ENCODE assay signal across 13 cellular contexts in the genomic region with DNA sequence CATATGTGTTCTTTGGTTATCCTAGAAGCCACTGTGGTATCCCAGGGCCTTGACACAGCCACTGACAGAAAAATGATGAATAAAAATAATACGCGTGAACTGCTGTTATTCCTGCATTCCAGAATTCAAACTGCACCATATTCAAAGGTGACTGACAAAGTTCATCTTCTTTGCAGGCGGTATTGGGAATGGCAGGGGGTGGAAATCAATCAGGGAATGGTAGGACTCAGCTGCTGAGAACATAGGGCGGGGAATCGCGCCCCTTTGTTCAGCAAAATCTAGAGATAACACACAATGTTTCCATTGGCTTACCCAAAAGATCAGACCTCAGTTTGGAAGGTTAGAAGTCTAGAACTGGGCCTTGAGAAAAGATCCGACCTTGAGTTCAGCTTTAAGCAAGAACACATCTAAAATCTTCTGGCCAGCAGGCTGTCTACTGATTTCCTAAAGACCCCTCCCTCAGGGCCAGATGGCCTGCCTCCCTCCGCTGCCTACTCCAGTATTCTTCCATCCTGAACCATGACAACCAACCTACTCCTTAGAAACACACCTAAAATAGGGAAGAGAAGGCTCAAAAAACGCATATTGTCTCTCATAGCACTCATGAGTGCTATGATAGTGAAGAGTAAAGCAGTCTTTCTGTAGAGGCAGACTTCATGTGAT. TPM values are rescaled to one million over a fixed set of nuclear protein-coding genes. Genes with fewer than 3 reads are reported as not detected.
DNase-seq lines count a peak whose midpoint lies in the region; ATAC-seq, FAIRE-seq and TF ChIP-seq lines count a peak whose summit lies in the region.
"Had no signal": no experiment of that assay in that cellular context is flagged by ENCODE, and none has a peak within 500 bp of the region (broad histone marks: within the 10 kb centered on the region; RNA-seq: fewer than 3 reads in every experiment).

No MANE protein-coding gene starts in this region.

- 86% methylated on average over 9 of the region's 9 CpGs for WGBS in HepG2 (ENCODE audit: low lambda C conversion rate)
- WGBS in right lobe of liver (ENCODE audit: insufficient coverage, low coverage, low lambda C conversion rate, missing lambda C conversion rate): 93% methylated on average over 6 of the region's 9 CpGs

- H3K36me3 ChIP-seq in HepG2 (replicated peaks in 1 of 2; ENCODE audit: control insufficient read depth in 1 of 2, insufficient read depth in 2 of 2, low read length in 2 of 2): no peaks in the 10 kb centered on the region
- no peaks in the 10 kb centered on the region for H3K36me3 ChIP-seq in right lobe of liver
- no peaks in the 10 kb centered on the region for H3K36me3 ChIP-seq in keratinocyte (ENCODE audit: control insufficient read depth in 2 of 2, extremely low read depth in 1 of 2, insufficient read depth in 2 of 2, low read length in 2 of 2)
- H3K36me3 ChIP-seq: vagina had no signal

- dilution Hi-C loops in keratinocyte (cut with MboI; ENCODE audit: extremely low pct_ligation_motif_present, low sequenced_read_pairs): no loop called here

- H3K27ac ChIP-seq in HepG2 (ENCODE audit: extremely low read length, insufficient read depth, low read length) (no peak overlapping the region), right lobe of liver (no peak overlapping the region), keratinocyte (ENCODE audit: control insufficient read depth, insufficient read depth, low read length) (no peak overlapping the region)
- H3K27ac ChIP-seq: KMS-11, vagina had no signal

- H3K9me3 ChIP-seq in HepG2 (ENCODE audit: low read length) (no peaks in the 10 kb centered on the region), right lobe of liver (no peaks in the 10 kb centered on the region), keratinocyte (ENCODE audit: control insufficient read depth, low read depth, low read length) (no peaks in the 10 kb centered on the region)
- H3K9me3 ChIP-seq: vagina had no signal

- in situ Hi-C loops in HepG2 (cut with HindIII; ENCODE audit: extremely low pct_ligation_motif_present, low pct_unique_long_range_greater_than_20kb): no loop called here

- H3K27me3 ChIP-seq in HepG2 (ENCODE audit: control insufficient read depth in 1 of 2, insufficient read depth in 2 of 2, low read length in 2 of 2) (no peaks in the 10 kb centered on the region; a peak in 1 of 5 replicates), right lobe of liver (no peaks in the 10 kb centered on the region), keratinocyte (ENCODE audit: control insufficient read depth, extremely low read depth, insufficient read depth, low read length) (no peaks in the 10 kb centered on the region)
- H3K27me3 ChIP-seq: vagina had no signal

- H3K36me3 Mint-ChIP-seq in activated CD8-positive, alpha-beta T cell treated with anti-CD3 and anti-CD28 coated beads, Interleukin-2, amount 10 ng/mL, durations not matched to agents 7 days and 5 days (ENCODE audit: low read depth): peaks cover 8% of the 10 kb centered on the region

- H3K9ac ChIP-seq in HepG2 (ENCODE audit: insufficient read depth, low read depth, low read length) (no peak overlapping the region), keratinocyte (ENCODE audit: control insufficient read depth, extremely low read depth, insufficient read depth, low read length) (no peak overlapping the region)
- H3K9ac ChIP-seq: KMS-11 had no signal

- intact Hi-C loops in HepG2 (cut with micrococcal nuclease; ENCODE audit: unreplicated experiment): no loop called here
- intact Hi-C loops in right lobe of liver (cut with DNase I): no loop called here

- no peaks in the 10 kb centered on the region for H3K9me3 Mint-ChIP-seq in activated CD8-positive, alpha-beta T cell treated with anti-CD3 and anti-CD28 coated beads, Interleukin-2, amount 10 ng/mL, durations not matched to agents 7 days and 5 days (ENCODE audit: insufficient read depth)

- no peak for TF ChIP-seq CTCF in HepG2 (CRISPR knock-in tag; IDR thresholded peaks at IDR 0.05)
- no peak for TF ChIP-seq CTCF in right lobe of liver (IDR thresholded peaks at IDR 0.05)
- no peak for TF ChIP-seq CTCF in keratinocyte (optimal IDR thresholded peaks at IDR 0.05 in 1 of 3, IDR thresholded peaks at IDR 0.05 in 1 of 3, conservative IDR thresholded peaks at IDR 0.05 in 1 of 3; ENCODE audit: extremely low read depth in 1 of 3, insufficient read depth in 2 of 3, low read length in 3 of 3)

- H3K4me1 Mint-ChIP-seq in activated CD8-positive, alpha-beta T cell treated with anti-CD3 and anti-CD28 coated beads, Interleukin-2, amount 10 ng/mL, durations not matched to agents 7 days and 5 days (ENCODE audit: low read depth): peaks cover 84% of the 10 kb centered on the region

- H3K4me3 Mint-ChIP-seq in activated CD8-positive, alpha-beta T cell treated with anti-CD3 and anti-CD28 coated beads, Interleukin-2, amount 10 ng/mL, durations not matched to agents 7 days and 5 days: peak overlapping the region; percentile 74

- H2AFZ ChIP-seq in HepG2 (ENCODE audit: low read length) (no peak overlapping the region), keratinocyte (ENCODE audit: control insufficient read depth, low read length) (no peak overlapping the region)

- peak overlapping the region; percentile 87 for H3K27ac Mint-ChIP-seq in activated CD8-positive, alpha-beta T cell treated with anti-CD3 and anti-CD28 coated beads, Interleukin-2, amount 10 ng/mL, durations not matched to agents 7 days and 5 days
- H3K27ac Mint-ChIP-seq: CD14-positive monocyte had no signal

- H3K4me3 ChIP-seq in HepG2 (replicated peaks in 1 of 3; ENCODE audit: insufficient read depth in 1 of 3, low read depth in 2 of 3, low read length in 3 of 3): no peak overlapping the region
- no peak overlapping the region for H3K4me3 ChIP-seq in right lobe of liver
- H3K4me3 ChIP-seq in keratinocyte (ENCODE audit: control insufficient read depth in 2 of 3, extremely low read depth in 1 of 3, insufficient read depth in 2 of 3, low read depth in 1 of 3, low read length in 3 of 3): no peak overlapping the region

- no peaks in the 10 kb centered on the region for H3K27me3 Mint-ChIP-seq in activated CD8-positive, alpha-beta T cell treated with anti-CD3 and anti-CD28 coated beads, Interleukin-2, amount 10 ng/mL, durations not matched to agents 7 days and 5 days (ENCODE audit: low read depth)

- CTCF ChIA-PET in HepG2 (lab: Yijun Ruan, JAX; ENCODE audit: low intra/inter-chr PET ratio, low total read pairs): no interaction called here
- CTCF ChIA-PET in activated CD8-positive, alpha-beta T cell treated with anti-CD3 and anti-CD28 coated beads, Interleukin-2, amount 10 ng/mL, durations not matched to agents 7 days and 5 days (lab: Charles Lee): interaction anchor here (1.5 to 1.8 kb wide), 2 partner anchors 29 to 77 kb away, joined by 4 read pairs; a partner anchor contains a TSS

- no TSS peak for BruUV-seq in HepG2 (replicated peaks; lab: Mats Ljungman, UMichigan)

- H3K4me2 ChIP-seq in HepG2 (ENCODE audit: low read depth, low read length) (0 out of 2 replicates have a peak overlapping the region, but pooled peaks have one; percentile 33), keratinocyte (ENCODE audit: control insufficient read depth, extremely low read depth, insufficient read depth, low read depth, low read length) (no peak overlapping the region)
- H3K4me2 ChIP-seq: KMS-11 had no signal

- TF ChIP-seq EP300 in HepG2 (IDR thresholded peaks at IDR 0.05; ENCODE audit: low read depth in 2 of 2, low read length in 2 of 2) (no peak), HepG2 (CRISPR knock-in tag; IDR thresholded peaks at IDR 0.05; ENCODE audit: borderline replicate concordance) (no peak)

- no peak for DNase-seq in HepG2 (ENCODE audit: low spot score)
- no peak for DNase-seq in right lobe of liver
- no peak for DNase-seq in activated CD8-positive, alpha-beta T cell treated with anti-CD3 and anti-CD28 coated beads, Interleukin-2, amount 10 ng/mL, durations not matched to agents 7 days and 5 days
- DNase-seq in keratinocyte (ENCODE audit: low read depth, low spot score): no peak
- DNase-seq in GF-D8 (lab: John Stamatoyannopoulos, UW): no peak
- DNase-seq: amniotic stem cell, Right ventricle myocardium superior had no signal

- ATAC-seq in HepG2 (no peak), right lobe of liver (no peak), GM18868 (IDR thresholded peaks at IDR 0.05; ENCODE audit: unreplicated experiment) (no peak), GM18858 (IDR thresholded peaks at IDR 0.05; ENCODE audit: unreplicated experiment) (no peak), GM21526 (IDR thresholded peaks at IDR 0.05; ENCODE audit: low FRiP score, unreplicated experiment) (no peak)
- no peak for ATAC-seq in activated CD8-positive, alpha-beta T cell treated with anti-CD3 and anti-CD28 coated beads, Interleukin-2, amount 10 ng/mL, durations not matched to agents 7 days and 5 days

- TF ChIP-seq RAD21 in HepG2 (CRISPR knock-in tag; IDR thresholded peaks at IDR 0.05): no peak

- H4K20me1 ChIP-seq in HepG2 (ENCODE audit: insufficient read depth, low read length): no peaks in the 10 kb centered on the region
- no peaks in the 10 kb centered on the region for H4K20me1 ChIP-seq in keratinocyte (ENCODE audit: control insufficient read depth, extremely low read depth, insufficient read depth, low read length)

- H3K9me1 ChIP-seq in keratinocyte (ENCODE audit: control insufficient read depth, extremely low read depth, insufficient read depth, low read length): no peaks in the 10 kb centered on the region

- H3K4me1 ChIP-seq in HepG2 (ENCODE audit: insufficient read depth, low read length) (peaks cover 16% of the 10 kb centered on the region), right lobe of liver (peaks cover 0 to 10% (median 0%) of the 10 kb centered on the region in 4 donors), keratinocyte (ENCODE audit: control insufficient read depth, extremely low read depth, insufficient read depth, low read length) (peaks cover 13% of the 10 kb centered on the region)

- POLR2A ChIA-PET in HepG2 (lab: Yijun Ruan, JAX): no interaction called here
- POLR2A ChIA-PET in activated CD8-positive, alpha-beta T cell treated with anti-CD3 and anti-CD28 coated beads, Interleukin-2, amount 10 ng/mL, durations not matched to agents 7 days and 5 days (lab: Charles Lee): interaction anchor here (0.7 kb wide), 1 partner anchor 34 kb away, joined by 4 read pairs; a partner anchor contains a TSS

- TF ChIP-seq POLR2A in HepG2 (IDR thresholded peaks at IDR 0.05; ENCODE audit: insufficient read depth in 1 of 2, low read depth in 2 of 2, low read length in 2 of 2) (no peak), right lobe of liver (IDR thresholded peaks at IDR 0.05) (no peak)

- H3K79me2 ChIP-seq in HepG2 (ENCODE audit: insufficient read depth, low read length): no peaks in the 10 kb centered on the region
- no peaks in the 10 kb centered on the region for H3K79me2 ChIP-seq in keratinocyte (ENCODE audit: control insufficient read depth, insufficient read depth, low read length)

- FAIRE-seq in HepG2 (lab: Jason Lieb, UNC) (no peak), keratinocyte (lab: Jason Lieb, UNC) (peak; percentile 55)

RNA-seq across cellular contexts. Expression of a gene that starts 34.1 kb away (rescaled TPM):
- total RNA-seq in HepG2 (2016; rRNA removed; fragmentation: Illumina TruSeq; extraction: Trizol) (2.5 and 3.9 TPM in 2 replicates), right lobe of liver (under 1 TPM; 0.37 to 0.90 (median 0.48) TPM)
- total RNA-seq in HepG2 (2016; cell fraction: cytosol; rRNA removed; fragmentation: Illumina TruSeq; extraction: Trizol; ENCODE audit: low read depth): 0.71 TPM in 2 replicates
- total RNA-seq in HepG2 (2016; cell fraction: insoluble cytoplasmic fraction; rRNA removed; fragmentation: Illumina TruSeq; extraction: Trizol): 2.2 and 3.5 TPM in 2 replicates
- total RNA-seq in HepG2 (2016; cell fraction: membrane; rRNA removed; fragmentation: Illumina TruSeq; extraction: Trizol): 2.5 and 3.2 TPM in 2 replicates
- 4.4 and 5.2 TPM in 2 replicates for total RNA-seq in HepG2 (2016; cell fraction: nucleus; rRNA removed; fragmentation: Illumina TruSeq; extraction: Trizol)
- polyA plus RNA-seq in HepG2 (2011; rRNA removed) (1.1 and 1.4 TPM in 2 replicates), keratinocyte (2.4 to 4.9 TPM (median 2.9 TPM) in 3 replicates)
- 1.0 and 1.1 TPM in 2 replicates for polyA plus RNA-seq in HepG2 (2011; cell fraction: cytosol; rRNA removed)
- polyA plus RNA-seq in HepG2 (2011; cell fraction: nucleus; rRNA removed): 3.4 and 3.9 TPM in 2 replicates
- polyA plus RNA-seq in HepG2 (2012): 2.0 and 2.1 TPM in 2 replicates
- 0.42 and 0.75 TPM in 2 replicates for polyA plus RNA-seq in HepG2 (2016; cell fraction: cytosol; fragmentation: Illumina TruSeq; extraction: Trizol; ENCODE audit: low read depth)
- polyA plus RNA-seq in HepG2 (2016; cell fraction: insoluble cytoplasmic fraction; fragmentation: Illumina TruSeq; extraction: Trizol; ENCODE audit: low read depth): 2.5 and 3.0 TPM in 2 replicates
- 1.6 and 1.9 TPM in 2 replicates for polyA plus RNA-seq in HepG2 (2016; cell fraction: membrane; fragmentation: Illumina TruSeq; extraction: Trizol; ENCODE audit: low read depth)
- polyA plus RNA-seq in HepG2 (2016; cell fraction: nucleus; fragmentation: Illumina TruSeq; extraction: Trizol; ENCODE audit: insufficient read depth, low read depth): 8.0 and 8.4 TPM in 2 replicates
- polyA minus RNA-seq in HepG2 (2011; rRNA and poly(A)+ RNA removed; ENCODE audit: low replicate concordance): 0.37 and 4.7 TPM in 2 replicates
- polyA minus RNA-seq in HepG2 (2011; cell fraction: cytosol; rRNA and poly(A)+ RNA removed): 1.1 and 1.7 TPM in 2 replicates
- polyA minus RNA-seq in HepG2 (2011; cell fraction: nucleus; rRNA and poly(A)+ RNA removed): 2.4 and 2.6 TPM in 2 replicates
- total RNA-seq in activated CD8-positive, alpha-beta T cell treated with anti-CD3 and anti-CD28 coated beads, Interleukin-2, amount 10 ng/mL, durations not matched to agents 7 days and 5 days: 1 to 10 TPM; 5.8 to 6.5 TPM
- 2.4 TPM for polyA plus RNA-seq in keratinocyte (2011; ENCODE audit: low read depth)
- polyA plus RNA-seq in keratinocyte (2011; cell fraction: cytosol; rRNA removed): 1.9 and 2.3 TPM in 2 replicates
- polyA plus RNA-seq in keratinocyte (2011; cell fraction: nucleus; rRNA removed): 6.7 and 7.0 TPM in 2 replicates
- 5.8 and 5.9 TPM in 2 replicates for polyA plus RNA-seq in keratinocyte (2012; ENCODE audit: low replicate concordance)
- polyA minus RNA-seq in keratinocyte: 3.9 to 6.2 TPM (median 4.1 TPM) in 3 replicates
- 8.1 TPM for polyA minus RNA-seq in keratinocyte (2011; cell fraction: cytosol; rRNA and poly(A)+ RNA removed)
- 5.1 and 8.2 TPM in 2 replicates for polyA minus RNA-seq in keratinocyte (2011; cell fraction: nucleus; rRNA and poly(A)+ RNA removed)
